In the genomic region with DNA sequence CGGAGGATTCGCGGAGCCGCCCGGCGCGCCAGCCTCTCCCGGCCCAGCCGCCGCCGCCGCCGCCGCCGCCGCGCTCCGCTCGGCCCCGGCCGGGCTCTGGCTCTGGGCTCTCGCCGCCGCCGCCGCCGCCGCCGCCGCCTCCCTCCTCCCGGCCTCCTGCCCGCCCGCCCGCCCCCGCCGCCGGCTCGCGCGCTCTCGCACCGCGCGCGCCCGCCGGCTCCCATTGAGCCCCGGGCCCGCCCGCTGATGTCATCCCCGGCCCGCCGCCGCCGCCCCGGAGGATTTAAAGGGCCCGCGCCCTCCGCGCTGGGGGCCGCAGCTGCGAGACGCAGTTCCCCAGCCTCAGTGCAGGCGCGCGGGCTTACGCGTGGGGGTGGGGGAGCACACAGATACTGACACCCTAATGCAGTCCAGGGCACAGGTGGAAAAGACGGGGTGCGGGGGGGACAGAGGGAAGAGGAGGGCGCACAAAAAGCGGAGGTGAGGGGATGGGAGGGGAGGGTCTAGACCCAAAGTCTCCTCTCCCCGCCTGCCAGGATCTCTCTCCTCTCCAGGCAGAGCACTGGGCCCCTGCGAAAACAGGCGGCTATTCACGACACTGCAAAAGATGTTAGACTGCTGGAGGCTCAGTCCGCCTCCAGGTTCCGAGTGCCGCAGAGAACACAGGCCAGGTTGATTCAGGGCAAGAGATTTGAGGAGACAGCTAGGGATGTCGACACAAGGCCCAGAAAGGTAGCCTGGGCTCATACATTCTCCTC, we compare ENCODE assay signal across 8 cellular contexts. TPM values are rescaled to one million over a fixed set of nuclear protein-coding genes. Genes with fewer than 3 reads are reported as not detected.
A peak's percentile ranks its signal among the peaks of the same experiment; 100 is the strongest.
DNase-seq lines count a peak whose midpoint lies in the region; ATAC-seq, FAIRE-seq and TF ChIP-seq lines count a peak whose summit lies in the region.

A gene (minus strand): TSS at position 197 of the 758 bp plus-strand sequence. CDS start 3,276 bp downstream, outside the sequence.

- TF ChIP-seq POLR2A in NB4 (IDR thresholded peaks at IDR 0.05; ENCODE audit: extremely low read depth, insufficient read length): peak; percentile 21

- FAIRE-seq in kidney (lab: Jason Lieb, UNC): no peak

- peak within 1 kb of the TSS; percentile 90 to 96 for H3K9ac ChIP-seq in kidney (ENCODE audit: low read length in 2 of 2)

- H3K4me1 ChIP-seq in kidney (ENCODE audit: control insufficient read depth in 1 of 2, insufficient read depth in 1 of 2, low read depth in 1 of 2, low read length in 2 of 2): peaks cover 3 to 21% of the 10 kb centered on the region in 2 donors

- peak; percentile 42 for ATAC-seq in GM18867 (IDR thresholded peaks at IDR 0.05; ENCODE audit: unreplicated experiment)
- no peak for ATAC-seq in HG02870 (IDR thresholded peaks at IDR 0.05; ENCODE audit: unreplicated experiment)

- DNase-seq in A172 (ENCODE audit: low spot score) (no peak), NB4 (ENCODE audit: low read depth) (peak; percentile 70), cerebellum (ENCODE audit: low spot score) (peak; percentile 93), kidney (peak; percentile 92)
- DNase-seq in activated CD4-positive, alpha-beta T cell treated with anti-CD3 and anti-CD28 coated beads for 24 hours (ENCODE audit: low read depth in 2 of 2): peak; percentile 52 to 54
- peak in 2 of 3 donors; percentile 52 to 69 for DNase-seq in stimulated activated CD4-positive, alpha-beta T cell treated with anti-CD3 and anti-CD28 coated beads, Interleukin-12 subunit alpha, Interleukin-12 subunit beta, amount 100 ng/mL, for 48 hours (ENCODE audit: low read depth in 2 of 3, low spot score in 1 of 3)

- H3K4me3 ChIP-seq in NB4 (ENCODE audit: low read depth, low read length): peak within 1 kb of the TSS; percentile 71
- H3K4me3 ChIP-seq in kidney (ENCODE audit: low read length in 2 of 2): peak within 1 kb of the TSS; percentile 75 to 87

- intact Hi-C loops in kidney (cut with DNase I): no loop called here

- H3K36me3 ChIP-seq in kidney (ENCODE audit: control insufficient read depth in 1 of 2, insufficient read depth in 2 of 2, low read length in 2 of 2): peaks cover 3 to 6% of the 10 kb centered on the region in 2 donors

- H3K27ac ChIP-seq in kidney (ENCODE audit: low read depth in 2 of 2, low read length in 2 of 2): peak within 1 kb of the TSS; percentile 95 to 97

- no peak for TF ChIP-seq CTCF in NB4 (IDR thresholded peaks at IDR 0.05; ENCODE audit: low read depth, low read length)
- no peak for TF ChIP-seq CTCF in kidney (IDR thresholded peaks at IDR 0.05; ENCODE audit: borderline replicate concordance, extremely low read depth, insufficient read depth)

- no peaks in the 10 kb centered on the region for H3K9me3 ChIP-seq in kidney (ENCODE audit: control insufficient read depth in 1 of 2, low read length in 2 of 2)

RNA-seq across cellular contexts. Expression of the gene that starts here (rescaled TPM):
- total RNA-seq in A172 (2014; rRNA removed; shearing (Covaris generic)): 61.3 and 67.5 TPM in 2 replicates
- total RNA-seq in cerebellum (157 TPM), kidney (101 TPM)
- 33.6 TPM for polyA plus RNA-seq in kidney (ENCODE audit: insufficient read depth, low read depth, low replicate concordance)
